1 cellular context compared by ENCODE assay signal in genomic region chr12:12482959-12483358, GRCh38.
TF ChIP-seq lines count a peak whose summit lies in the region.

No MANE protein-coding gene starts in this region.

TF ChIP-seq in GM12878, 131 proteins besides CTCF, POLR2A, EP300 and RAD21 (continued from another document):
- TF ChIP-seq RELB (IDR thresholded peaks at IDR 0.05; ENCODE audit: low read depth) (peak; percentile 83; the same call in 1 of the 2 replicates), SUPT20H (IDR thresholded peaks at IDR 0.05; ENCODE audit: borderline replicate concordance, control insufficient read depth, low read depth, low read length) (no peak), SMAD5 (IDR thresholded peaks at IDR 0.05; ENCODE audit: low read depth) (no peak), EED (IDR thresholded peaks at IDR 0.05; ENCODE audit: low read depth) (no peak), EGR1 (IDR thresholded peaks at IDR 0.05; ENCODE audit: borderline replicate concordance in 1 of 2, low read depth in 2 of 2, low read length in 2 of 2) (no peak), CREM (IDR thresholded peaks at IDR 0.05; ENCODE audit: low read depth) (0 out of 2 replicates have a peak, but pooled peaks have one; percentile 28), ZNF622 (IDR thresholded peaks at IDR 0.05) (no peak), JUND (IDR thresholded peaks at IDR 0.05; ENCODE audit: low read depth, low read length) (no peak), GATAD2B (conservative IDR thresholded peaks at IDR 0.05; ENCODE audit: low read depth) (0 out of 2 replicates have a peak, but pooled peaks have one; percentile 18), NR2F1 (conservative IDR thresholded peaks at IDR 0.05) (peak; percentile 71), MYB (IDR thresholded peaks at IDR 0.05; ENCODE audit: borderline replicate concordance, low read depth, low read length) (no peak), POLR2AphosphoS2 (IDR thresholded peaks at IDR 0.05; ENCODE audit: low read depth, low read length) (no peak), USF1 (IDR thresholded peaks at IDR 0.05; ENCODE audit: borderline replicate concordance, extremely low read length, insufficient read depth, low read depth, low read length) (no peak), HDGF (IDR thresholded peaks at IDR 0.05) (no peak), CHD2 (IDR thresholded peaks at IDR 0.05; ENCODE audit: borderline replicate concordance, low read depth, low read length) (peak; percentile 43; the same call in 1 of the 2 replicates), MEF2B (IDR thresholded peaks at IDR 0.05; ENCODE audit: partially characterized antibody, poor library complexity, severe bottlenecking) (no peak), MTA2 (IDR thresholded peaks at IDR 0.05; ENCODE audit: low read depth) (peak; percentile 97), MTA3 (IDR thresholded peaks at IDR 0.05; ENCODE audit: borderline replicate concordance, low read length) (no peak; the same call in 1 of the 2 replicates), MXI1 (IDR thresholded peaks at IDR 0.05; ENCODE audit: low read depth, low read length) (no peak), CBX5 (IDR thresholded peaks at IDR 0.05; ENCODE audit: low read depth) (no peak), FOXM1 (IDR thresholded peaks at IDR 0.05; ENCODE audit: low read depth, low read length) (no peak), PML (IDR thresholded peaks at IDR 0.05; ENCODE audit: low read length) (no peak), IKZF2 (IDR thresholded peaks at IDR 0.05) (peak; percentile 87 to 91; a peak in 3 of 4 replicates), E2F8 (IDR thresholded peaks at IDR 0.05; ENCODE audit: low read depth, partially characterized antibody) (no peak), KLF5 (IDR thresholded peaks at IDR 0.05; ENCODE audit: partially characterized antibody) (no peak), CEBPB (IDR thresholded peaks at IDR 0.05; ENCODE audit: borderline replicate concordance in 1 of 2, low read depth in 2 of 2, low read length in 2 of 2) (no peak), ASH2L (IDR thresholded peaks at IDR 0.05; ENCODE audit: borderline replicate concordance, low read depth) (no peak), REST (IDR thresholded peaks at IDR 0.05; ENCODE audit: low read depth, low read length) (no peak), TBL1XR1 (IDR thresholded peaks at IDR 0.05; ENCODE audit: low read depth, low read length) (no peak), HDAC6 (IDR thresholded peaks at IDR 0.05; ENCODE audit: unreplicated experiment) (no peak), ZBTB40 (IDR thresholded peaks at IDR 0.05; ENCODE audit: borderline replicate concordance) (no peak), CUX1 (IDR thresholded peaks at IDR 0.05; ENCODE audit: insufficient replicate concordance, low read depth, low read length) (peak; percentile 66), TARDBP (IDR thresholded peaks at IDR 0.05; ENCODE audit: borderline replicate concordance) (no peak), HSF1 (IDR thresholded peaks at IDR 0.05; ENCODE audit: low read depth, low read length) (no peak)
